ENCODE assay signal across 25 cellular contexts in genomic region chr20:3231889-3232588, GRCh38. TPM values are rescaled to one million over a fixed set of nuclear protein-coding genes. Genes with fewer than 3 reads are reported as not detected.
"Had no signal": no experiment of that assay in that cellular context is flagged by ENCODE, and none has a peak within 500 bp of the region (broad histone marks: within the 10 kb centered on the region; RNA-seq: fewer than 3 reads in every experiment).

No MANE protein-coding gene starts in this region.

- H3K27ac ChIP-seq: left lung, lower lobe of right lung, neutrophil, ovary, prostate gland, sigmoid colon, spleen, suprapubic skin, thoracic aorta, tibial artery, uterus had no signal

- H3K36me3 ChIP-seq: left lung, lower lobe of right lung, neutrophil, ovary, prostate gland, thoracic aorta, uterus had no signal

- H3K4me3 ChIP-seq: left lung, lower lobe of right lung, ovary, prostate gland, sigmoid colon, spleen, suprapubic skin, thoracic aorta, tibial artery, uterus had no signal

- H3K4me1 ChIP-seq: left lung, lower lobe of right lung, prostate gland, sigmoid colon, spleen, suprapubic skin, tibial artery, uterus had no signal

- H3K27me3 ChIP-seq: ovary had no signal

- DNase-seq: hippocampal formation; kidney glomerular epithelial cell; left colon; lower lobe of right lung; mammary epithelial cell; mesenchymal stem cell; naive thymus-derived CD8-positive, alpha-beta T cell; occipital lobe; ovary; posterior cingulate gyrus; retina; right cardiac atrium; sigmoid colon; small intestine; spleen; stimulated activated CD4-positive, alpha-beta T cell treated with anti-CD3 and anti-CD28 coated beads, Interleukin-4, amount 100 ng/mL, for 24 hours; stimulated activated naive CD4-positive, alpha-beta T cell; tibial artery; uterus had no signal

- ATAC-seq: left colon; left lung; lower lobe of right lung; naive thymus-derived CD8-positive, alpha-beta T cell; right cardiac atrium; stimulated activated effector memory CD8-positive, alpha-beta T cell treated with anti-CD3 and anti-CD28 coated beads, Interleukin-12 subunit alpha, Interleukin-12 subunit beta, amount 100 ng/mL, for 72 hours had no signal

- H3K9me3 ChIP-seq: left lung, lower lobe of right lung, neutrophil, ovary, prostate gland, sigmoid colon, spleen, suprapubic skin, thoracic aorta, tibial artery, uterus had no signal

RNA-seq across cellular contexts. Expression of gene SLC4A11, which starts 7.0 kb away (rescaled TPM):
- total RNA-seq: occipital lobe had no signal
- polyA plus RNA-seq: naive thymus-derived CD8-positive, alpha-beta T cell had no signal
